In genomic region chr9:32264171-32264862, GRCh38 we compare ENCODE assay signal across 11 cellular contexts.
DNase-seq lines count a peak whose midpoint lies in the region; ATAC-seq lines count a peak whose summit lies in the region.
"Had no signal": no experiment of that assay in that cellular context is flagged by ENCODE, and none has a peak within 500 bp of the region (broad histone marks: within the 10 kb centered on the region; RNA-seq: fewer than 3 reads in every experiment).

No MANE protein-coding gene starts in this region.

- intact Hi-C loops in sciatic nerve (cut with DNase I), result no loop called here

- DNase-seq in ELF-1 (ENCODE audit: low read depth, low spot score) (peak; percentile 47), M059J (ENCODE audit: low read depth) (peak; percentile 71), astrocyte of the hippocampus (ENCODE audit: low read depth, low spot score) (peak; percentile 64), kidney tubule cell (ENCODE audit: low spot score) (peak; percentile 62), sciatic nerve (ENCODE audit: low spot score) (no peak), T-helper 9 cell (no peak)
- DNase-seq in stimulated activated naive CD4-positive, alpha-beta T cell treated with Interleukin-2 at 50 U/mL for 16 hours (lab: John Stamatoyannopoulos, UW), result no peak
- DNase-seq: activated CD8-positive, alpha-beta memory T cell treated with anti-CD3 and anti-CD28 coated beads, Interleukin-2, amount 10 ng/mL, durations not matched to agents 7 days and 5 days; NCI-H2171; pancreas had no signal

- ATAC-seq in GM21526 (IDR thresholded peaks at IDR 0.05; ENCODE audit: low FRiP score, unreplicated experiment) (no peak), sciatic nerve (no peak)
- ATAC-seq: activated CD8-positive, alpha-beta memory T cell treated with anti-CD3 and anti-CD28 coated beads, Interleukin-2, amount 10 ng/mL, durations not matched to agents 7 days and 5 days; pancreas had no signal

Comparison
In these comparisons a context has a peak if more than half of its experiments do, and no peak if none do; other contexts are left out.
1. DNase-seq: peak in ELF-1 (single experiment), M059J (single experiment), astrocyte of the hippocampus (single experiment) and kidney tubule cell (single experiment); none in sciatic nerve (single experiment), stimulated activated naive CD4-positive, alpha-beta T cell treated with Interleukin-2 at 50 U/mL for 16 hours (single experiment) and T-helper 9 cell (single experiment).